Comparison of ENCODE assay signal across 20 cellular contexts in genomic region chr13:86409466-86410241, GRCh38.
"Had no signal": no experiment of that assay in that cellular context is flagged by ENCODE, and none has a peak within 500 bp of the region (broad histone marks: within the 10 kb centered on the region; RNA-seq: fewer than 3 reads in every experiment).

No MANE protein-coding gene starts in this region.

- FAIRE-seq: HepG2, RCC 7860 had no signal

- H3K36me3 ChIP-seq: MG63, SJSA1 had no signal

- H3K4me3 ChIP-seq: MG63, SJSA1, SK-N-MC had no signal

- DNase-seq: IMR-90, Karpas-422, KG1, MG63, NCI-H1092 treated with DMSO at 0.1 percent for 48 hours, NCI-H1436 treated with DMSO at 0.1 percent for 48 hours, NCI-H1694, NCI-H187 treated with DMSO at 0.1 percent for 48 hours, NCI-H2029 treated with DMSO at 0.1 percent for 48 hours, NCI-H2171 treated with DMSO at 0.1 percent for 48 hours, NCI-H524, NCI-H526 treated with DMSO at 0.1 percent for 48 hours, NCI-H748 treated with DMSO at 0.1 percent for 48 hours, Right ventricle myocardium superior, RPMI8226, SIG-M5 had no signal

- H3K27me3 ChIP-seq: MG63, SJSA1 had no signal

- ATAC-seq: HepG2 had no signal
